ENCODE assay signal across 2 cellular contexts in the genomic region with DNA sequence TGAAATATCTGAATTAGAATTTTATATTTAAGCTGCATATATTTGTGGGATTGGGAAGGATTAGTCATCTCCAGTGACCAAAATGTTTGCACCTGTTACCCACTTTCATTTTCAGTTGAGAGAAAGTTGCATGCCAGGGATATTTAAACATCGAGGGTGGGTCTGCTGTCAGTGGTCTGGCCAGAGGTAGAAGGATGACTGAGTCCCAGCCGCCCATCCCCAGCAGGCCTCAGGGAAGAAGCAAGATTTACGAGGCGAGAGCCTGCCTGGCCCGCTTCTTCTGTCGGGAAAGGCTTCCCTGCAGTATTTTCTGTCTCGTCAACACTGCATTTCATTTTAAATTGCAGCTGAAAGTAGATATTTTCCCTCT.
TF ChIP-seq lines count a peak whose summit lies in the region.

No MANE protein-coding gene starts in this region.

TF ChIP-seq in HCT116, 20 proteins besides CTCF, POLR2A, EP300 and RAD21 (continued from another document):
- TF ChIP-seq SP1 (IDR thresholded peaks at IDR 0.05; ENCODE audit: low read depth), result no peak
- no peak for TF ChIP-seq TCF7L2 (IDR thresholded peaks at IDR 0.05; ENCODE audit: borderline replicate concordance, extremely low read depth, insufficient read depth, insufficient read length)
- TF ChIP-seq, protein P1, sequence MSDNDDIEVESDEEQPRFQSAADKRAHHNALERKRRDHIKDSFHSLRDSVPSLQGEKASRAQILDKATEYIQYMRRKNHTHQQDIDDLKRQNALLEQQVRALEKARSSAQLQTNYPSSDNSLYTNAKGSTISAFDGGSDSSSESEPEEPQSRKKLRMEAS (IDR thresholded peaks at IDR 0.05), result no peak
- TF ChIP-seq, protein P2, sequence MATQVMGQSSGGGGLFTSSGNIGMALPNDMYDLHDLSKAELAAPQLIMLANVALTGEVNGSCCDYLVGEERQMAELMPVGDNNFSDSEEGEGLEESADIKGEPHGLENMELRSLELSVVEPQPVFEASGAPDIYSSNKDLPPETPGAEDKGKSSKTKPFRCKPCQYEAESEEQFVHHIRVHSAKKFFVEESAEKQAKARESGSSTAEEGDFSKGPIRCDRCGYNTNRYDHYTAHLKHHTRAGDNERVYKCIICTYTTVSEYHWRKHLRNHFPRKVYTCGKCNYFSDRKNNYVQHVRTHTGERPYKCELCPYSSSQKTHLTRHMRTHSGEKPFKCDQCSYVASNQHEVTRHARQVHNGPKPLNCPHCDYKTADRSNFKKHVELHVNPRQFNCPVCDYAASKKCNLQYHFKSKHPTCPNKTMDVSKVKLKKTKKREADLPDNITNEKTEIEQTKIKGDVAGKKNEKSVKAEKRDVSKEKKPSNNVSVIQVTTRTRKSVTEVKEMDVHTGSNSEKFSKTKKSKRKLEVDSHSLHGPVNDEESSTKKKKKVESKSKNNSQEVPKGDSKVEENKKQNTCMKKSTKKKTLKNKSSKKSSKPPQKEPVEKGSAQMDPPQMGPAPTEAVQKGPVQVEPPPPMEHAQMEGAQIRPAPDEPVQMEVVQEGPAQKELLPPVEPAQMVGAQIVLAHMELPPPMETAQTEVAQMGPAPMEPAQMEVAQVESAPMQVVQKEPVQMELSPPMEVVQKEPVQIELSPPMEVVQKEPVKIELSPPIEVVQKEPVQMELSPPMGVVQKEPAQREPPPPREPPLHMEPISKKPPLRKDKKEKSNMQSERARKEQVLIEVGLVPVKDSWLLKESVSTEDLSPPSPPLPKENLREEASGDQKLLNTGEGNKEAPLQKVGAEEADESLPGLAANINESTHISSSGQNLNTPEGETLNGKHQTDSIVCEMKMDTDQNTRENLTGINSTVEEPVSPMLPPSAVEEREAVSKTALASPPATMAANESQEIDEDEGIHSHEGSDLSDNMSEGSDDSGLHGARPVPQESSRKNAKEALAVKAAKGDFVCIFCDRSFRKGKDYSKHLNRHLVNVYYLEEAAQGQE (IDR thresholded peaks at IDR 0.05; ENCODE audit: low read depth), result no peak
- no peak for TF ChIP-seq ZFX (IDR thresholded peaks at IDR 0.05)
- TF ChIP-seq, protein P3, sequence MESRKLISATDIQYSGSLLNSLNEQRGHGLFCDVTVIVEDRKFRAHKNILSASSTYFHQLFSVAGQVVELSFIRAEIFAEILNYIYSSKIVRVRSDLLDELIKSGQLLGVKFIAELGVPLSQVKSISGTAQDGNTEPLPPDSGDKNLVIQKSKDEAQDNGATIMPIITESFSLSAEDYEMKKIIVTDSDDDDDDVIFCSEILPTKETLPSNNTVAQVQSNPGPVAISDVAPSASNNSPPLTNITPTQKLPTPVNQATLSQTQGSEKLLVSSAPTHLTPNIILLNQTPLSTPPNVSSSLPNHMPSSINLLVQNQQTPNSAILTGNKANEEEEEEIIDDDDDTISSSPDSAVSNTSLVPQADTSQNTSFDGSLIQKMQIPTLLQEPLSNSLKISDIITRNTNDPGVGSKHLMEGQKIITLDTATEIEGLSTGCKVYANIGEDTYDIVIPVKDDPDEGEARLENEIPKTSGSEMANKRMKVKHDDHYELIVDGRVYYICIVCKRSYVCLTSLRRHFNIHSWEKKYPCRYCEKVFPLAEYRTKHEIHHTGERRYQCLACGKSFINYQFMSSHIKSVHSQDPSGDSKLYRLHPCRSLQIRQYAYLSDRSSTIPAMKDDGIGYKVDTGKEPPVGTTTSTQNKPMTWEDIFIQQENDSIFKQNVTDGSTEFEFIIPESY (IDR thresholded peaks at IDR 0.05; ENCODE audit: extremely low read depth, insufficient replicate concordance, low read length), result no peak
- no peak for TF ChIP-seq ELF1 (IDR thresholded peaks at IDR 0.05; ENCODE audit: borderline replicate concordance, low read depth)
- TF ChIP-seq POLR2AphosphoS5 (IDR thresholded peaks at IDR 0.05; ENCODE audit: low read depth, low read length), result no peak
- no peak for TF ChIP-seq JUND (IDR thresholded peaks at IDR 0.05)
- TF ChIP-seq CBX3 (IDR thresholded peaks at IDR 0.05; ENCODE audit: low read depth), result no peak
- no peak for TF ChIP-seq SIN3A (IDR thresholded peaks at IDR 0.05; ENCODE audit: low read depth)
- TF ChIP-seq ZNF274 (IDR thresholded peaks at IDR 0.05; ENCODE audit: low read depth, low read length), result no peak
- TF ChIP-seq CEBPB (IDR thresholded peaks at IDR 0.05; ENCODE audit: low read depth), result no peak
- TF ChIP-seq FOSL1 (IDR thresholded peaks at IDR 0.05; ENCODE audit: low read depth), result no peak
- TF ChIP-seq EGR1 (IDR thresholded peaks at IDR 0.05; ENCODE audit: low read depth), result no peak
- no peak for TF ChIP-seq EZH2 (IDR thresholded peaks at IDR 0.05)
- no peak for TF ChIP-seq YY1 (IDR thresholded peaks at IDR 0.05; ENCODE audit: extremely low read depth, insufficient replicate concordance, low read depth, low read length)

TF ChIP-seq in SK-N-SH treated with all-trans-retinoic acid at 6 μM for 48 hours, 23 proteins besides CTCF, POLR2A, EP300 and RAD21 (continued from another document):
- TF ChIP-seq RARB (CRISPR knock-in tag; IDR thresholded peaks at IDR 0.05) (no peak), GLIS3 (CRISPR knock-in tag; IDR thresholded peaks at IDR 0.05) (no peak), ZFP30 (CRISPR knock-in tag; IDR thresholded peaks at IDR 0.05) (no peak), CSDC2 (CRISPR knock-in tag; IDR thresholded peaks at IDR 0.05) (no peak), ZC3H10 (CRISPR knock-in tag; IDR thresholded peaks at IDR 0.05) (no peak), TCF4 (CRISPR knock-in tag; IDR thresholded peaks at IDR 0.05; ENCODE audit: borderline replicate concordance) (no peak), ISL1 (CRISPR knock-in tag; IDR thresholded peaks at IDR 0.05) (no peak), ZNF8 (CRISPR knock-in tag; IDR thresholded peaks at IDR 0.05) (no peak), ZNF565 (CRISPR knock-in tag; conservative IDR thresholded peaks at IDR 0.05; ENCODE audit: low read depth) (no peak)
- TF ChIP-seq, protein P4, sequence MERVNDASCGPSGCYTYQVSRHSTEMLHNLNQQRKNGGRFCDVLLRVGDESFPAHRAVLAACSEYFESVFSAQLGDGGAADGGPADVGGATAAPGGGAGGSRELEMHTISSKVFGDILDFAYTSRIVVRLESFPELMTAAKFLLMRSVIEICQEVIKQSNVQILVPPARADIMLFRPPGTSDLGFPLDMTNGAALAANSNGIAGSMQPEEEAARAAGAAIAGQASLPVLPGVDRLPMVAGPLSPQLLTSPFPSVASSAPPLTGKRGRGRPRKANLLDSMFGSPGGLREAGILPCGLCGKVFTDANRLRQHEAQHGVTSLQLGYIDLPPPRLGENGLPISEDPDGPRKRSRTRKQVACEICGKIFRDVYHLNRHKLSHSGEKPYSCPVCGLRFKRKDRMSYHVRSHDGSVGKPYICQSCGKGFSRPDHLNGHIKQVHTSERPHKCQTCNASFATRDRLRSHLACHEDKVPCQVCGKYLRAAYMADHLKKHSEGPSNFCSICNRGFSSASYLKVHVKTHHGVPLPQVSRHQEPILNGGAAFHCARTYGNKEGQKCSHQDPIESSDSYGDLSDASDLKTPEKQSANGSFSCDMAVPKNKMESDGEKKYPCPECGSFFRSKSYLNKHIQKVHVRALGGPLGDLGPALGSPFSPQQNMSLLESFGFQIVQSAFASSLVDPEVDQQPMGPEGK (CRISPR knock-in tag; IDR thresholded peaks at IDR 0.05; ENCODE audit: borderline replicate concordance), result no peak
- TF ChIP-seq, protein P5, sequence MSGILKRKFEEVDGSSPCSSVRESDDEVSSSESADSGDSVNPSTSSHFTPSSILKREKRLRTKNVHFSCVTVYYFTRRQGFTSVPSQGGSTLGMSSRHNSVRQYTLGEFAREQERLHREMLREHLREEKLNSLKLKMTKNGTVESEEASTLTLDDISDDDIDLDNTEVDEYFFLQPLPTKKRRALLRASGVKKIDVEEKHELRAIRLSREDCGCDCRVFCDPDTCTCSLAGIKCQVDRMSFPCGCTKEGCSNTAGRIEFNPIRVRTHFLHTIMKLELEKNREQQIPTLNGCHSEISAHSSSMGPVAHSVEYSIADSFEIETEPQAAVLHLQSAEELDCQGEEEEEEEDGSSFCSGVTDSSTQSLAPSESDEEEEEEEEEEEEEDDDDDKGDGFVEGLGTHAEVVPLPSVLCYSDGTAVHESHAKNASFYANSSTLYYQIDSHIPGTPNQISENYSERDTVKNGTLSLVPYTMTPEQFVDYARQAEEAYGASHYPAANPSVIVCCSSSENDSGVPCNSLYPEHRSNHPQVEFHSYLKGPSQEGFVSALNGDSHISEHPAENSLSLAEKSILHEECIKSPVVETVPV (CRISPR knock-in tag; IDR thresholded peaks at IDR 0.05), result no peak
- TF ChIP-seq, protein P6, sequence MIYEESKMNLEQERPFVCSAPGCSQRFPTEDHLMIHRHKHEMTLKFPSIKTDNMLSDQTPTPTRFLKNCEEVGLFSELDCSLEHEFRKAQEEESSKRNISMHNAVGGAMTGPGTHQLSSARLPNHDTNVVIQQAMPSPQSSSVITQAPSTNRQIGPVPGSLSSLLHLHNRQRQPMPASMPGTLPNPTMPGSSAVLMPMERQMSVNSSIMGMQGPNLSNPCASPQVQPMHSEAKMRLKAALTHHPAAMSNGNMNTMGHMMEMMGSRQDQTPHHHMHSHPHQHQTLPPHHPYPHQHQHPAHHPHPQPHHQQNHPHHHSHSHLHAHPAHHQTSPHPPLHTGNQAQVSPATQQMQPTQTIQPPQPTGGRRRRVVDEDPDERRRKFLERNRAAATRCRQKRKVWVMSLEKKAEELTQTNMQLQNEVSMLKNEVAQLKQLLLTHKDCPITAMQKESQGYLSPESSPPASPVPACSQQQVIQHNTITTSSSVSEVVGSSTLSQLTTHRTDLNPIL (CRISPR knock-in tag; IDR thresholded peaks at IDR 0.05; ENCODE audit: low read depth), result no peak
- TF ChIP-seq, protein P7, sequence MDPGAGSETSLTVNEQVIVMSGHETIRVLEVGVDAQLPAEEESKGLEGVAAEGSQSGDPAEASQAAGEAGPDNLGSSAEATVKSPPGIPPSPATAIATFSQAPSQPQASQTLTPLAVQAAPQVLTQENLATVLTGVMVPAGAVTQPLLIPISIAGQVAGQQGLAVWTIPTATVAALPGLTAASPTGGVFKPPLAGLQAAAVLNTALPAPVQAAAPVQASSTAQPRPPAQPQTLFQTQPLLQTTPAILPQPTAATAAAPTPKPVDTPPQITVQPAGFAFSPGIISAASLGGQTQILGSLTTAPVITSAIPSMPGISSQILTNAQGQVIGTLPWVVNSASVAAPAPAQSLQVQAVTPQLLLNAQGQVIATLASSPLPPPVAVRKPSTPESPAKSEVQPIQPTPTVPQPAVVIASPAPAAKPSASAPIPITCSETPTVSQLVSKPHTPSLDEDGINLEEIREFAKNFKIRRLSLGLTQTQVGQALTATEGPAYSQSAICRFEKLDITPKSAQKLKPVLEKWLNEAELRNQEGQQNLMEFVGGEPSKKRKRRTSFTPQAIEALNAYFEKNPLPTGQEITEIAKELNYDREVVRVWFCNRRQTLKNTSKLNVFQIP (CRISPR knock-in tag; IDR thresholded peaks at IDR 0.05; ENCODE audit: borderline replicate concordance, low read depth), result no peak
